8 cellular contexts compared by ENCODE assay signal in the genomic region with DNA sequence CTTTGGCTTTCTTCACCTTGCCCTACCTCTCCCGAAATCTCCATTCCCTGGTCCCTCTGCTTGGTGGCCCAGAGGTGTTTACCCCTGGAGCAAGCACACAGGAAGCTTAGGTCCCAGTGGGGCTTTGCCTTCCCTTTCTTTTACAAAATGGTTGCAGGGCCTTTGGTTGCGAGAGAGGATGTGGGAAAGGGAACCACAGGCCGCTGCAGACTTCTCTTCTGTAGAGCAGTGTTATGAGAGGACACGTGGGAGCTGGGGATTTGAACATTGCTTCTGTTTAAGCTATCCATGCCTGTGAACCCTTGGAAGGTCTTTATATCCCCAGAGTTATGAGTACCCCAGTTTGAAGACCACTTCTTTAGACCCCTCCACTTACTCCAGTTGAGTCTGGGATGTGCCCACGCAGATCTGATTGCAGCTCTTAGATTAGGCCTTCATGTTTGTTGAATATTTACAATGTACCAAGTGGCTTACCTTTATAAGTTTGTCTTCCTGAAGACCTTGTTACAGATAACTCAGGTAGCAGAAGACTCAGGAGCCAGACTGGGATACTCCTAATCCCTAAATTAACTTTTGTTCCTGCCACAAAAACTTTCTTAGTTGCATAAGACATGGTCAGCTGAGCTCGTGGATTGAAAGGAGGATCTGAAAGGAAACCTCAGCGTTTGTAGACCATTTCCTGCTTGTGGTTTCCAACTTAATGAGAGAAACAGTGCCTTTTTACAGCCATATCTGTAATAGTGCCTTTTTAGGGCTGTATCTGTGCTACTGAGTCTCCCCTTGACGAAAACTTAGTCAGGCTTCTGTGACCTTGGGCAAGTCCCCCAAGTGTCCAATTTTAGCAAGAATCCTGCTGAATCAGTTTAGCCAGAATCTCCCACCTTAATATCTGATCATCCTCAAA. TPM values are rescaled to one million over a fixed set of nuclear protein-coding genes. Genes with fewer than 3 reads are reported as not detected.
DNase-seq lines count a peak whose midpoint lies in the region; ATAC-seq and TF ChIP-seq lines count a peak whose summit lies in the region.

No MANE protein-coding gene starts in this region.

- no peaks in the 10 kb centered on the region for H3K36me3 ChIP-seq in BLaER1
- no peaks in the 10 kb centered on the region for H3K36me3 ChIP-seq in ovary
- H3K36me3 ChIP-seq in esophagus squamous epithelium = no peaks in the 10 kb centered on the region

- peak overlapping the region; percentile 74 for H3K4me3 Mint-ChIP-seq in T-helper 17 cell

- H3K9ac ChIP-seq in BLaER1 = no peak overlapping the region

- DNase-seq in T-helper 17 cell = peak in 1 of 3 donors; percentile 9
- DNase-seq in left ventricle myocardium superior = peak; percentile 29
- DNase-seq in ovary = no peak
- no peak for DNase-seq in esophagus squamous epithelium (lab: John Stamatoyannopoulos, UW)
- DNase-seq in dermis blood vessel endothelial cell = no peak

- ATAC-seq in GM19025 (IDR thresholded peaks at IDR 0.05; ENCODE audit: low read depth, unreplicated experiment) (peak; percentile 95), HG03095 (IDR thresholded peaks at IDR 0.05; ENCODE audit: unreplicated experiment) (peak; percentile 96), T-helper 17 cell (peak; percentile 87), left ventricle myocardium superior (peak; percentile 73)

- peaks cover 14% of the 10 kb centered on the region for H4K20me1 ChIP-seq in BLaER1

- H3K36me3 Mint-ChIP-seq in T-helper 17 cell (ENCODE audit: low read depth) = no peaks in the 10 kb centered on the region

- TF ChIP-seq POLR2A in ovary (IDR thresholded peaks at IDR 0.05) = no peak
- TF ChIP-seq POLR2A in esophagus squamous epithelium (IDR thresholded peaks at IDR 0.05) = no peak

- no peak for TF ChIP-seq CTCF in ovary (IDR thresholded peaks at IDR 0.05)
- no peak for TF ChIP-seq CTCF in esophagus squamous epithelium (IDR thresholded peaks at IDR 0.05)

- H3K4me1 ChIP-seq in BLaER1 (peaks cover 24% of the 10 kb centered on the region), ovary (ENCODE audit: insufficient read depth) (peaks cover 5% of the 10 kb centered on the region), esophagus squamous epithelium (peaks cover 0 to 8% (median 0%) of the 10 kb centered on the region in 3 donors)

- no peak overlapping the region for H3K27ac ChIP-seq in BLaER1
- H3K27ac ChIP-seq in ovary = no peak overlapping the region
- peak overlapping the region in 2 of 4 donors; percentile 44 to 63 for H3K27ac ChIP-seq in esophagus squamous epithelium

- H3K4me1 Mint-ChIP-seq in T-helper 17 cell = peaks cover 25% of the 10 kb centered on the region

- H3K27ac Mint-ChIP-seq in T-helper 17 cell = peak overlapping the region; percentile 79

- H3K9me3 ChIP-seq in BLaER1 = no peaks in the 10 kb centered on the region
- no peaks in the 10 kb centered on the region for H3K9me3 ChIP-seq in T-helper 17 cell (ENCODE audit: control insufficient read depth, low read length, poor library complexity, severe bottlenecking)
- no peaks in the 10 kb centered on the region for H3K9me3 ChIP-seq in ovary
- H3K9me3 ChIP-seq in esophagus squamous epithelium = no peaks in the 10 kb centered on the region

- H3K4me2 ChIP-seq in BLaER1 = peak overlapping the region; percentile 78

- intact Hi-C loops in left ventricle myocardium superior (cut with micrococcal nuclease) = no loop called here
- intact Hi-C loops in ovary (cut with DNase I) = no loop called here
- intact Hi-C loops in esophagus squamous epithelium (cut with DNase I) = no loop called here

- H3K27me3 ChIP-seq in BLaER1 (no peaks in the 10 kb centered on the region; the same call in 1 of the 2 replicates), ovary (no peaks in the 10 kb centered on the region), esophagus squamous epithelium (no peaks in the 10 kb centered on the region)

- no peaks in the 10 kb centered on the region for H3K27me3 Mint-ChIP-seq in T-helper 17 cell

- H3K4me3 ChIP-seq in BLaER1 (no peak overlapping the region), ovary (no peak overlapping the region), esophagus squamous epithelium (no peak overlapping the region)

- WGBS in ovary, 3 donors = 73 to 85% (median 82%) methylated on average over 8 of the region's 8 CpGs
- 75 to 79% methylated on average over 8 of the region's 8 CpGs for WGBS in esophagus squamous epithelium, 2 donors

- TF ChIP-seq EP300 in ovary (IDR thresholded peaks at IDR 0.05) = no peak

RNA-seq across cellular contexts. Expression of a gene that starts 21.9 kb away (rescaled TPM):
- 100 to 1,000 TPM; 467 to 499 TPM for total RNA-seq in T-helper 17 cell
- total RNA-seq in left ventricle myocardium superior = 80.3 TPM
- 10 to 100 TPM; 31.2 to 73.9 (median 54.2) TPM for total RNA-seq in ovary
- polyA plus RNA-seq in ovary = 10 to 100 TPM; 40.2 to 57.3 TPM
- 10 to 100 TPM; 42.1 to 98.4 (median 52.5) TPM for total RNA-seq in esophagus squamous epithelium
- total RNA-seq in dermis blood vessel endothelial cell = 94.5 and 107 TPM in 2 replicates
